Comparison of ENCODE assay signal across 8 cellular contexts in the genomic region with DNA sequence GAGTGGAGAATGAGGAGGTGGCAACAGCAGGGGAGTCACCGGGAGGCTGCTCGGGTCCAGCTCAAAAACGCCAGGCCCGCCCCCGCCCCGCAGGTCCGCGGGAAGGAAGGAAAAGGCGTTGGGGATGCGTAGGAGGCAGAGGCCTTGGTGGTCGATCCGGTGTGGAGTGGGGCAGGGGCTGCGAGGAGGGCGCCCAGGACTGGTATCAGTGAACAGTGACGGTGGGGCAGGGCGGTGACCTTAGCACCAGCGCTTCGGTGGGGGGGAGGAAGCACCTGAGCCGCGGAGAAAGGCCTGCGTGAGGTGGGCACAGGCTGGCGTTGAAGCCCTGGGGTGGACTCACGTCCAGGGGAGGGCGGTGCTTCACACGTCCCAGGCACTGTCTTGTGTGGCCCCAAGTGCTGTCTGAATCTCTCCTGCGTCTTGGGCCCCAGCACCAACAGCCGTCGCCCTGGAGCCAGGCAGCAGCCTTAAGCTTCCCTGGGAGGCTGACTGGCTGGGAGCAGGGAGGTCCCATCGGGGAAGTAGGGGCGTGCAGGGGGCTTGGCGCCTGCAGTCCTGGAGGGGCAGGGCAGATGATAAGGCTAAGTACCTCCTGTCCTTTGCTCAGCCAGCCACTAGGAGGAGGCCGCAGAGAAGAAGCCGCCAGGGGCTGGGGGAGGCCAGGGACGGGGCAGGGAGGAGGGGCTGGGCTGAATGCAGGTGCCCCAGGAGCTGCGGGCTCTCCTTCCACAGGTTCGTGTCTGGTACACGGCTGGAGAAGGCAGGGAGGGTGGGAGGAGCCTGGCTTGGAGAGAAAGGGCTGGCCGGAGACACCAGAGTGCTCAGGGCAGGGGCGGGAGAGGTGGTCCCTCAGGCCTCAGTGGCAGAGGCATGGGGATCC. TPM values are rescaled to one million over a fixed set of nuclear protein-coding genes. Genes with fewer than 3 reads are reported as not detected.
DNase-seq lines count a peak whose midpoint lies in the region; ATAC-seq and TF ChIP-seq lines count a peak whose summit lies in the region.

No MANE protein-coding gene starts in this region.

- H3K9me3 Mint-ChIP-seq in endodermal cell = peaks cover 9% of the 10 kb centered on the region

- TF ChIP-seq POLR2A in thyroid gland (IDR thresholded peaks at IDR 0.05) = no peak

- TF ChIP-seq CTCF in endodermal cell (conservative IDR thresholded peaks at IDR 0.05) (peak; percentile 81), thyroid gland (IDR thresholded peaks at IDR 0.05) (peak in 3 of 6 experiments; percentile 26 to 46 (median 43))

- H3K4me3 ChIP-seq in endodermal cell (ENCODE audit: low read length) = peak overlapping the region; percentile 77
- H3K4me3 ChIP-seq in thyroid gland (replicated peaks in 1 of 3) = peak overlapping the region in 1 of 3 donors; percentile 41

- H3K4me1 Mint-ChIP-seq in endodermal cell = peaks cover 4% of the 10 kb centered on the region

- H3K27me3 ChIP-seq in endodermal cell (ENCODE audit: control insufficient read depth, insufficient read depth, low read length, poor library complexity, severe bottlenecking) (peaks cover 17% of the 10 kb centered on the region), thyroid gland (no peaks in the 10 kb centered on the region)

- H3K36me3 ChIP-seq in endodermal cell (ENCODE audit: control insufficient read depth, insufficient read depth, low read length) (no peaks in the 10 kb centered on the region), thyroid gland (no peaks in the 10 kb centered on the region)

- peaks cover 29% of the 10 kb centered on the region for H3K27me3 Mint-ChIP-seq in endodermal cell (ENCODE audit: insufficient read depth)

- H3K9ac ChIP-seq in endodermal cell (ENCODE audit: extremely low read depth, low read length, poor library complexity, severe bottlenecking) = peak overlapping the region; percentile 30

- no peaks in the 10 kb centered on the region for H3K36me3 Mint-ChIP-seq in endodermal cell (ENCODE audit: low read depth)

- H3K4me1 ChIP-seq in endodermal cell (ENCODE audit: control insufficient read depth, insufficient read depth, low read length) (no peaks in the 10 kb centered on the region), thyroid gland (peaks cover 13 to 17% of the 10 kb centered on the region in 2 donors)

- 4 to 8% methylated on average over 19 to 39 of the region's 39 CpGs for WGBS in endodermal cell (ENCODE audit: insufficient coverage in 1 of 2, insufficient read length in 1 of 2), 2 experiments
- WGBS in thyroid gland, 2 donors = 11 to 12% methylated on average over 21 to 29 of the region's 39 CpGs

- H3K27ac Mint-ChIP-seq in endodermal cell = peak overlapping the region; percentile 90

- H3K27ac ChIP-seq in endodermal cell (ENCODE audit: low read depth, low read length) (no peak overlapping the region), thyroid gland (peak overlapping the region in 1 of 3 donors; percentile 52)

- peak overlapping the region; percentile 70 for H3K4me3 Mint-ChIP-seq in endodermal cell

- H3K9me3 ChIP-seq in endodermal cell (ENCODE audit: control insufficient read depth, low read length) (no peaks in the 10 kb centered on the region), thyroid gland (no peaks in the 10 kb centered on the region)

- DNase-seq in activated T-cell treated with anti-CD3 and anti-CD28 coated beads for 1 hour (ENCODE audit: low read depth) (peak; percentile 39), activated T-cell treated with anti-CD3 and anti-CD28 coated beads for 4 hours (no peak), NCI-H460 (ENCODE audit: extremely low read depth, low read depth) (peak; percentile 50), endodermal cell (peak; percentile 97), myocyte (ENCODE audit: low read depth) (peak; percentile 34), thyroid gland (peak; percentile 37 to 53)
- peak; percentile 27 to 35 for DNase-seq in activated CD4-positive, alpha-beta T cell treated with anti-CD3 and anti-CD28 coated beads, Interleukin-2, amount 50 U/mL, for 24 hours (ENCODE audit: low read depth in 1 of 2, low spot score in 1 of 2)

- ATAC-seq in GM18520 (IDR thresholded peaks at IDR 0.05; ENCODE audit: unreplicated experiment) = no peak

- intact Hi-C loops in thyroid gland (cut with DNase I) = loop anchor here (2.0 to 10.0 kb wide), 2 partner anchors 37 to 147 kb away; a partner anchor contains a TSS

RNA-seq across cellular contexts. Expression of a gene that starts 26.5 kb away (rescaled TPM):
- total RNA-seq in NCI-H460 (2014; rRNA removed; shearing (Covaris generic)) = 3.1 and 3.5 TPM in 2 replicates
- polyA plus RNA-seq in NCI-H460 (2014; cell fraction: nucleus; rRNA removed) = 4.2 and 5.3 TPM in 2 replicates
- total RNA-seq in endodermal cell (1 to 10 TPM; 7.7 to 8.4 TPM), myocyte (7.6 TPM in 2 replicates), thyroid gland (10 to 100 TPM; 12.9 to 29.4 (median 16.8) TPM)
- 2.4 TPM for polyA plus RNA-seq in endodermal cell (2013, experiment 1 of 2)
- polyA plus RNA-seq in endodermal cell (2013, experiment 2 of 2) = 2.6 TPM
- polyA plus RNA-seq in myocyte (2012) = 2.5 TPM

RNA-seq across cellular contexts. Expression of a gene that starts 31.9 kb away (rescaled TPM):
- total RNA-seq in NCI-H460 (2014; rRNA removed; shearing (Covaris generic)) = 73.1 and 83.9 TPM in 2 replicates
- polyA plus RNA-seq in NCI-H460 (2014; cell fraction: nucleus; rRNA removed) = 318 and 463 TPM in 2 replicates
- total RNA-seq in endodermal cell (100 to 1,000 TPM; 133 to 152 TPM), myocyte (128 and 136 TPM in 2 replicates), thyroid gland (100 to 1,000 TPM in 3 of 4 donors, 10 to 100 TPM in 1; 99.8 to 179 (median 152) TPM)
- 103 TPM for polyA plus RNA-seq in endodermal cell (2013, experiment 1 of 2)
- polyA plus RNA-seq in endodermal cell (2013, experiment 2 of 2) = 95.5 TPM
- polyA plus RNA-seq in myocyte (2012) = 160 TPM

RNA-seq across cellular contexts. Expression of a gene that starts 37.7 kb away (rescaled TPM):
- total RNA-seq in NCI-H460 (2014; rRNA removed; shearing (Covaris generic)) = 9.5 and 12.1 TPM in 2 replicates
- polyA plus RNA-seq in NCI-H460 (2014; cell fraction: nucleus; rRNA removed) = 26.9 and 39.5 TPM in 2 replicates
- total RNA-seq in endodermal cell = 10 to 100 TPM; 38.9 to 43.1 TPM
- 13.9 TPM for polyA plus RNA-seq in endodermal cell (2013, experiment 1 of 2)
- 15.1 TPM for polyA plus RNA-seq in endodermal cell (2013, experiment 2 of 2)
- total RNA-seq in myocyte = 45.5 and 58.2 TPM in 2 replicates
- polyA plus RNA-seq in myocyte (2012) = 33.4 TPM
- 10 to 100 TPM; 18.3 to 46.2 (median 27.4) TPM for total RNA-seq in thyroid gland
